ENCODE assay signal across 9 cellular contexts in the genomic region with DNA sequence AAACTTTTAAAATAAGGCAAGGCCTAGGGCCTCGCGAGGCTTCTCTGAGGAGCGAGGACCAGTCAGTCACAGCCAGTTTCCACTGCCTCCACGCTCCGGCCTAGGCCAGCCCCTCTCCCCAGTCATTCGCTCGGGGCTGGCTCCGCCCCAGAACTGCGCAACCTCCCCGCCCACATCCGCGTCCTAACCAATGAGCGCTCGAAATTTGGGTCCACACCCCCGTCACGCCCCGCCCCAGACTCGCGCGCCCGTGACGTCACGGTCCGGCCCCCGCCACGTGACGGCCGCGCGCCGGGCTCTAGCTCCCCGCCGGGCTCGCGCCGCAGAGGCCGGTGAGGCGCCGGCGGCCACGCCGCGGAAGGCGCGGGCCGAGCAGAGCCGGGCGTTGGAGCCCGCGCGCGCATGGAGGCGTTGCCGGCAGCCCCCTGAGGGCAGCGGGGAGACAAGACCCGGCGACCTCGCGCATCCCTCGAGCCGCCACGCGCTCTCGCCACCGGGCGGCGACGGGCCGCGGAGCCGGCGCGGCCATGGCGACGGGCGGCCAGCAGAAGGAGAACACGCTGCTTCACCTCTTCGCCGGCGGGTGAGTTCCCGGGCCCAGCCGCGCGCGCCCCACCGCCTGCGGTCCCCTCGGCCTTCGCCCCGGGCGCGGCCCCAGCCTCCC. TPM values are rescaled to one million over a fixed set of nuclear protein-coding genes. Genes with fewer than 3 reads are reported as not detected.
DNase-seq lines count a peak whose midpoint lies in the region; ATAC-seq, FAIRE-seq and TF ChIP-seq lines count a peak whose summit lies in the region.
"Had no signal": no experiment of that assay in that cellular context is flagged by ENCODE, and none has a peak within 500 bp of the region (broad histone marks: within the 10 kb centered on the region; RNA-seq: fewer than 3 reads in every experiment).

A gene with protein sequence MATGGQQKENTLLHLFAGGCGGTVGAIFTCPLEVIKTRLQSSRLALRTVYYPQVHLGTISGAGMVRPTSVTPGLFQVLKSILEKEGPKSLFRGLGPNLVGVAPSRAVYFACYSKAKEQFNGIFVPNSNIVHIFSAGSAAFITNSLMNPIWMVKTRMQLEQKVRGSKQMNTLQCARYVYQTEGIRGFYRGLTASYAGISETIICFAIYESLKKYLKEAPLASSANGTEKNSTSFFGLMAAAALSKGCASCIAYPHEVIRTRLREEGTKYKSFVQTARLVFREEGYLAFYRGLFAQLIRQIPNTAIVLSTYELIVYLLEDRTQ (plus strand): TSS at position 301 of the 664 bp plus-strand sequence. CDS start 227 bp downstream, at position 528.

- no peak for TF ChIP-seq CTCF in kidney (IDR thresholded peaks at IDR 0.05; ENCODE audit: borderline replicate concordance, extremely low read depth, insufficient read depth)

- H3K36me3 ChIP-seq in kidney (ENCODE audit: control insufficient read depth in 1 of 2, insufficient read depth in 2 of 2, low read length in 2 of 2): no peaks in the 10 kb centered on the region

- peaks cover 6 to 14% of the 10 kb centered on the region in 2 donors for H3K4me1 ChIP-seq in kidney (ENCODE audit: control insufficient read depth in 1 of 2, insufficient read depth in 1 of 2, low read depth in 1 of 2, low read length in 2 of 2)

- H3K9me3 ChIP-seq in kidney (ENCODE audit: control insufficient read depth in 1 of 2, low read length in 2 of 2): no peaks in the 10 kb centered on the region

- H3K4me3 ChIP-seq in kidney (ENCODE audit: low read length in 2 of 2): peak within 1 kb of the TSS; percentile 76 to 90

- peak within 1 kb of the TSS; percentile 85 to 96 for H3K27ac ChIP-seq in kidney (ENCODE audit: low read depth in 2 of 2, low read length in 2 of 2)

- peak within 1 kb of the TSS; percentile 66 to 91 for H3K9ac ChIP-seq in kidney (ENCODE audit: low read length in 2 of 2)

- DNase-seq in AG20443 (ENCODE audit: low spot score) (peak; percentile 99), NCI-H446 (lab: John Stamatoyannopoulos, UW) (peak; percentile 98 to 99), cerebellum (ENCODE audit: low spot score) (peak; percentile 70), kidney (peak; percentile 99)
- peak; percentile 99 for DNase-seq in activated CD4-positive, CD25-positive, alpha-beta regulatory T cell treated with anti-CD3 and anti-CD28 coated beads, Interleukin-2, amount 50 U/mL, for 72 hours
- DNase-seq in stimulated activated CD4-positive, alpha-beta T cell treated with anti-CD3 and anti-CD28 coated beads, Interleukin-15, amount 100 ng/mL, for 1 hour (ENCODE audit: low read depth in 1 of 2, low spot score in 1 of 2): peak; percentile 95 to 98

- no peak for FAIRE-seq in kidney (lab: Jason Lieb, UNC)
- FAIRE-seq: colon had no signal

- ATAC-seq in GM19043 (IDR thresholded peaks at IDR 0.05; ENCODE audit: low read depth, unreplicated experiment): peak; percentile 95
- peak; percentile 94 for ATAC-seq in HG03354 (IDR thresholded peaks at IDR 0.05; ENCODE audit: poor library complexity, severe bottlenecking, unreplicated experiment)

- intact Hi-C loops in kidney (cut with DNase I): no loop called here

RNA-seq across cellular contexts. Expression of the gene that starts here (rescaled TPM):
- 5.4 TPM for total RNA-seq in cerebellum
- 3.8 TPM for total RNA-seq in kidney
- polyA plus RNA-seq in kidney (ENCODE audit: insufficient read depth, low read depth, low replicate concordance): 11.3 TPM

Comparison
In these comparisons a context has a peak if more than half of its experiments do, and no peak if none do; other contexts are left out.
1. Peak in every context shown above with its lines: DNase-seq, ATAC-seq, H3K4me3 ChIP-seq and H3K27ac ChIP-seq.